ENCODE assay signal across 23 cellular contexts in genomic region chr1:36198641-36199040, GRCh38.
"Had no signal": no experiment of that assay in that cellular context is flagged by ENCODE, and none has a peak within 500 bp of the region (broad histone marks: within the 10 kb centered on the region; RNA-seq: fewer than 3 reads in every experiment).

No MANE protein-coding gene starts in this region.

- H3K27me3 ChIP-seq: MG63, SJSA1 had no signal

- H3K27ac ChIP-seq: SJSA1, SK-N-MC had no signal

- H3K36me3 ChIP-seq: MG63, SJSA1 had no signal

- H3K9me3 ChIP-seq: MG63, SJSA1 had no signal

- DNase-seq: IMR-90, Karpas-422, KG1, MG63, NCI-H1092, NCI-H1105 treated with DMSO at 0.1 percent for 48 hours, NCI-H1417 treated with DMSO at 0.1 percent for 48 hours, NCI-H146, NCI-H1694 treated with DMSO at 0.1 percent for 48 hours, NCI-H2029, NCI-H2081 treated with DMSO at 0.1 percent for 48 hours, NCI-H2171, NCI-H226, NCI-H446, NCI-H510A, NCI-H524 treated with DMSO at 0.1 percent for 48 hours, NCI-H69, NCI-H774, Right ventricle myocardium superior, RPMI8226, SIG-M5 had no signal

- H3K4me3 ChIP-seq: MG63, SJSA1, SK-N-MC had no signal

- H3K4me1 ChIP-seq: SJSA1 had no signal
